Comparison of ENCODE assay signal across 11 cellular contexts in genomic region chr12:14993537-14994266, GRCh38. TPM values are rescaled to one million over a fixed set of nuclear protein-coding genes. Genes with fewer than 3 reads are reported as not detected.
DNase-seq lines count a peak whose midpoint lies in the region; ATAC-seq and TF ChIP-seq lines count a peak whose summit lies in the region.
"Had no signal": no experiment of that assay in that cellular context is flagged by ENCODE, and none has a peak within 500 bp of the region (broad histone marks: within the 10 kb centered on the region; RNA-seq: fewer than 3 reads in every experiment).

No MANE protein-coding gene starts in this region.

- H4K8ac ChIP-seq in mesenchymal stem cell (ENCODE audit: low read length): peak overlapping the region; percentile 71

- no peaks in the 10 kb centered on the region for H3K27me3 Mint-ChIP-seq in GM23338 (ENCODE audit: insufficient read depth, low read depth, poor library complexity)
- no peaks in the 10 kb centered on the region for H3K27me3 Mint-ChIP-seq in activated CD8-positive, alpha-beta T cell treated with anti-CD3 and anti-CD28 coated beads for 36 hours

- H3K27ac ChIP-seq in GM23338 (ENCODE audit: low read depth): no peak overlapping the region
- no peak overlapping the region for H3K27ac ChIP-seq in mesenchymal stem cell (ENCODE audit: low read length, poor library complexity, severe bottlenecking)

- peak overlapping the region; percentile 62 for H2AK5ac ChIP-seq in mesenchymal stem cell (ENCODE audit: low read length, severe bottlenecking)

- no peaks in the 10 kb centered on the region for H3K36me3 ChIP-seq in GM23338 (ENCODE audit: insufficient read depth)
- H3K36me3 ChIP-seq in mesenchymal stem cell (ENCODE audit: control insufficient read depth in 1 of 2, insufficient read depth in 2 of 2, low read depth in 1 of 2, low read length in 2 of 2): no peaks in the 10 kb centered on the region

- H3K4me3 Mint-ChIP-seq in GM23338: no peak overlapping the region
- no peak overlapping the region for H3K4me3 Mint-ChIP-seq in activated CD8-positive, alpha-beta T cell treated with anti-CD3 and anti-CD28 coated beads for 36 hours

- H3K4me1 Mint-ChIP-seq in GM23338: no peaks in the 10 kb centered on the region
- H3K4me1 Mint-ChIP-seq in activated CD8-positive, alpha-beta T cell treated with anti-CD3 and anti-CD28 coated beads for 36 hours (ENCODE audit: low read depth): peaks cover 24% of the 10 kb centered on the region

- H2AFZ ChIP-seq in GM23338 (0 out of 2 replicates have a peak overlapping the region, but pooled peaks have one; percentile 15), mesenchymal stem cell (ENCODE audit: low read depth, low read length) (no peak overlapping the region)

- H2BK12ac ChIP-seq in mesenchymal stem cell (ENCODE audit: low read length in 2 of 2): peak overlapping the region; percentile 41 to 65

- H3K79me1 ChIP-seq in mesenchymal stem cell (replicated peaks; ENCODE audit: low read length, poor library complexity, severe bottlenecking): no peaks in the 10 kb centered on the region

- H3K18ac ChIP-seq in mesenchymal stem cell (ENCODE audit: low read depth in 1 of 2, low read length in 2 of 2): peak overlapping the region; percentile 1 to 77

- H3K27ac Mint-ChIP-seq in GM23338: no peak overlapping the region
- H3K27ac Mint-ChIP-seq in activated CD8-positive, alpha-beta T cell treated with anti-CD3 and anti-CD28 coated beads for 36 hours: peak overlapping the region; percentile 61

- no peaks in the 10 kb centered on the region for H3F3A ChIP-seq in GM23338 (replicated peaks; ENCODE audit: low read depth)

- DNase-seq in AG20443 (ENCODE audit: low spot score): peak; percentile 79
- no peak for DNase-seq in GM23338 (ENCODE audit: low spot score)
- peak; percentile 55 for DNase-seq in activated CD8-positive, alpha-beta T cell treated with anti-CD3 and anti-CD28 coated beads for 36 hours
- DNase-seq in mesenchymal stem cell: peak; percentile 80
- DNase-seq in D341Med (ENCODE audit: low spot score): no peak
- DNase-seq in activated effector memory CD4-positive, alpha-beta T cell treated with anti-CD3 and anti-CD28 coated beads, Interleukin-2, amount 50 U/mL, for 16 hours: no peak
- DNase-seq in NCI-H748 treated with DMSO at 0.1 percent for 48 hours (lab: John Stamatoyannopoulos, UW): no peak
- no peak for DNase-seq in occipital lobe (lab: John Stamatoyannopoulos, UW)
- DNase-seq: central memory CD4-positive, alpha-beta T cell; KBM-7 had no signal

- H3K9me3 ChIP-seq in mesenchymal stem cell (ENCODE audit: control insufficient read depth, low read length): no peaks in the 10 kb centered on the region

- no peaks in the 10 kb centered on the region for H3K9me2 ChIP-seq in GM23338 (ENCODE audit: insufficient read depth)

- no peak overlapping the region for H4K91ac ChIP-seq in mesenchymal stem cell (ENCODE audit: low read length)

- peak overlapping the region; percentile 3 for H2BK5ac ChIP-seq in mesenchymal stem cell (ENCODE audit: low read depth, low read length, poor library complexity, severe bottlenecking)

- no peaks in the 10 kb centered on the region; the same call in 2 of the 3 replicates for H3K9me3 Mint-ChIP-seq in GM23338
- peaks cover 10% of the 10 kb centered on the region for H3K9me3 Mint-ChIP-seq in activated CD8-positive, alpha-beta T cell treated with anti-CD3 and anti-CD28 coated beads for 36 hours

- H3K4me1 ChIP-seq in GM23338 (ENCODE audit: insufficient read depth) (no peaks in the 10 kb centered on the region), mesenchymal stem cell (ENCODE audit: control insufficient read depth, insufficient read depth, low read depth, low read length) (peaks cover 4% of the 10 kb centered on the region)

- no peak overlapping the region for H3K4me3 ChIP-seq in GM23338
- H3K4me3 ChIP-seq in mesenchymal stem cell (ENCODE audit: insufficient read depth in 1 of 2, low read depth in 1 of 2, low read length in 2 of 2): no peak overlapping the region

- H3K14ac ChIP-seq in mesenchymal stem cell (ENCODE audit: low read length in 2 of 2): no peak overlapping the region

- POLR2A ChIA-PET in activated CD8-positive, alpha-beta T cell treated with anti-CD3 and anti-CD28 coated beads for 36 hours (lab: Charles Lee): no interaction called here

- H3K79me2 ChIP-seq in GM23338 (replicated peaks; ENCODE audit: insufficient read depth): no peaks in the 10 kb centered on the region

- no peaks in the 10 kb centered on the region for H3K36me3 Mint-ChIP-seq in GM23338 (ENCODE audit: low read depth)
- H3K36me3 Mint-ChIP-seq in activated CD8-positive, alpha-beta T cell treated with anti-CD3 and anti-CD28 coated beads for 36 hours (ENCODE audit: low read depth): no peaks in the 10 kb centered on the region

- peak overlapping the region; percentile 7 for H3K9ac ChIP-seq in mesenchymal stem cell (ENCODE audit: low read length)

- H2BK120ac ChIP-seq in mesenchymal stem cell (ENCODE audit: low read depth, low read length): peak overlapping the region; percentile 24

- H3K27me3 ChIP-seq in GM23338 (ENCODE audit: insufficient read depth) (no peaks in the 10 kb centered on the region), mesenchymal stem cell (ENCODE audit: control insufficient read depth in 1 of 2, insufficient read depth in 1 of 2, low read length in 2 of 2) (no peaks in the 10 kb centered on the region)

- H3K4ac ChIP-seq in mesenchymal stem cell (ENCODE audit: low read depth in 1 of 2, low read length in 2 of 2): peak overlapping the region in 1 of 2 experiments; percentile 67

- H3K4me2 ChIP-seq in GM23338 (no peak overlapping the region), mesenchymal stem cell (ENCODE audit: low read length, poor library complexity, severe bottlenecking) (no peak overlapping the region)

- intact Hi-C loops in activated CD8-positive, alpha-beta T cell treated with anti-CD3 and anti-CD28 coated beads for 36 hours (cut with micrococcal nuclease): loop anchor here (5.0 kb wide), 1 partner anchor 41 kb away; no protein-coding TSS in a partner anchor

- no peak overlapping the region for H2BK15ac ChIP-seq in mesenchymal stem cell (ENCODE audit: low read depth, poor library complexity, severe bottlenecking)

- H4K20me1 ChIP-seq in GM23338 (replicated peaks; ENCODE audit: insufficient read depth): no peaks in the 10 kb centered on the region

- no peak for TF ChIP-seq CTCF in GM23338 (conservative IDR thresholded peaks at IDR 0.05; ENCODE audit: low read depth in 2 of 2)
- TF ChIP-seq CTCF in activated CD8-positive, alpha-beta T cell treated with anti-CD3 and anti-CD28 coated beads for 36 hours (IDR thresholded peaks at IDR 0.05): no peak

- H3K23ac ChIP-seq in mesenchymal stem cell (ENCODE audit: low read length in 2 of 2): no peak overlapping the region

- WGBS in mesenchymal stem cell: 43% methylated on average over 4 of the region's 4 CpGs

- ATAC-seq in GM23338: no peak
- peak; percentile 78 for ATAC-seq in activated CD8-positive, alpha-beta T cell treated with anti-CD3 and anti-CD28 coated beads for 36 hours

- CTCF ChIA-PET in activated CD8-positive, alpha-beta T cell treated with anti-CD3 and anti-CD28 coated beads for 36 hours (lab: Charles Lee): interaction anchor here (0.7 to 6.0 kb wide), 8 partner anchors 9 to 183 kb away, joined by 3 to 95 read pairs (median 10); partner anchors contain the start of genes ARHGDIB, ERP27 and PDE6H

TF ChIP-seq in GM23338, 12 proteins besides CTCF, POLR2A, EP300 and RAD21 (continues in another document):
- TF ChIP-seq STAT1 (IDR thresholded peaks at IDR 0.05; ENCODE audit: unreplicated experiment) (no peak), ETS1 (IDR thresholded peaks at IDR 0.05) (no peak), EZH2 (IDR thresholded peaks at IDR 0.05; ENCODE audit: low read depth, unreplicated experiment) (no peak), ZNF114 (CRISPR knock-in tag; IDR thresholded peaks at IDR 0.05) (no peak), CREB1 (CRISPR knock-in tag; IDR thresholded peaks at IDR 0.05; ENCODE audit: low read depth) (no peak), ZNF331 (CRISPR knock-in tag; IDR thresholded peaks at IDR 0.05; ENCODE audit: low read depth) (no peak), EZH2phosphoT487 (IDR thresholded peaks at IDR 0.05; ENCODE audit: unreplicated experiment) (no peak), NANOG (IDR thresholded peaks at IDR 0.05; ENCODE audit: borderline replicate concordance) (no peak), JUNB (IDR thresholded peaks at IDR 0.05; ENCODE audit: unreplicated experiment) (no peak), POLR2AphosphoS5 (IDR thresholded peaks at IDR 0.05; ENCODE audit: low read depth) (no peak)

RNA-seq across cellular contexts. Expression of gene PDE6H, which starts 20.9 kb away (rescaled TPM):
- total RNA-seq in GM23338 (2014; rRNA removed; shearing (Covaris generic)): not detected in 2 replicates
- not detected in 2 replicates for polyA plus RNA-seq in GM23338 (2016; fragmentation: Nextera tagmentation; extraction: Ambion mirVana)
- not detected for total RNA-seq in activated CD8-positive, alpha-beta T cell treated with anti-CD3 and anti-CD28 coated beads for 36 hours
- not detected for polyA plus RNA-seq in mesenchymal stem cell (2013, experiment 1 of 2)
- polyA plus RNA-seq in mesenchymal stem cell (2013, experiment 2 of 2): not detected
- not detected for total RNA-seq in occipital lobe
- total RNA-seq: H1 had no signal
- polyA plus RNA-seq: H1 had no signal

RNA-seq across cellular contexts. Expression of gene ARHGDIB, which starts 32.3 kb away (rescaled TPM):
- total RNA-seq in GM23338 (2014; rRNA removed; shearing (Covaris generic)): not detected in 2 replicates
- 0.89 and 1.8 TPM in 2 replicates for polyA plus RNA-seq in GM23338 (2016; fragmentation: Nextera tagmentation; extraction: Ambion mirVana)
- 100 to 1,000 TPM; 765 to 771 TPM for total RNA-seq in activated CD8-positive, alpha-beta T cell treated with anti-CD3 and anti-CD28 coated beads for 36 hours
- polyA plus RNA-seq in mesenchymal stem cell (2013, experiment 1 of 2): 46.6 TPM
- 45.6 TPM for polyA plus RNA-seq in mesenchymal stem cell (2013, experiment 2 of 2)
- 5.8 TPM for total RNA-seq in occipital lobe

RNA-seq across cellular contexts. Expression of gene ERP27, which starts 55.4 kb away (rescaled TPM):
- total RNA-seq in GM23338 (2014; rRNA removed; shearing (Covaris generic)): not detected in 2 replicates
- not detected in 2 replicates for polyA plus RNA-seq in GM23338 (2016; fragmentation: Nextera tagmentation; extraction: Ambion mirVana)
- 1 to 10 TPM; 2.3 to 3.4 TPM for total RNA-seq in activated CD8-positive, alpha-beta T cell treated with anti-CD3 and anti-CD28 coated beads for 36 hours
- polyA plus RNA-seq in mesenchymal stem cell (2013, experiment 1 of 2): 0.54 TPM
- polyA plus RNA-seq in mesenchymal stem cell (2013, experiment 2 of 2): 0.11 TPM
- total RNA-seq in occipital lobe: not detected
- total RNA-seq: H1 had no signal
- polyA plus RNA-seq: H1 had no signal

Comparison
In these comparisons a context has a peak if more than half of its experiments do, and no peak if none do; other contexts are left out.
1. DNase-seq: peak in AG20443 (single experiment), activated CD8-positive, alpha-beta T cell treated with anti-CD3 and anti-CD28 coated beads for 36 hours (single experiment) and mesenchymal stem cell (single experiment); none in GM23338 (single experiment), D341Med (single experiment), activated effector memory CD4-positive, alpha-beta T cell treated with anti-CD3 and anti-CD28 coated beads, Interleukin-2, amount 50 U/mL, for 16 hours (single experiment), NCI-H748 treated with DMSO at 0.1 percent for 48 hours (single experiment) and occipital lobe (single experiment).
2. RNA of gene ARHGDIB, which starts 32.3 kb away (total RNA-seq): 765 to 771 TPM in activated CD8-positive, alpha-beta T cell treated with anti-CD3 and anti-CD28 coated beads for 36 hours; 5.8 TPM in occipital lobe (single experiment) and not detected in GM23338; every median in the first group is over 100 times any median in the second.